15 cellular contexts compared by ENCODE assay signal in the genomic region with DNA sequence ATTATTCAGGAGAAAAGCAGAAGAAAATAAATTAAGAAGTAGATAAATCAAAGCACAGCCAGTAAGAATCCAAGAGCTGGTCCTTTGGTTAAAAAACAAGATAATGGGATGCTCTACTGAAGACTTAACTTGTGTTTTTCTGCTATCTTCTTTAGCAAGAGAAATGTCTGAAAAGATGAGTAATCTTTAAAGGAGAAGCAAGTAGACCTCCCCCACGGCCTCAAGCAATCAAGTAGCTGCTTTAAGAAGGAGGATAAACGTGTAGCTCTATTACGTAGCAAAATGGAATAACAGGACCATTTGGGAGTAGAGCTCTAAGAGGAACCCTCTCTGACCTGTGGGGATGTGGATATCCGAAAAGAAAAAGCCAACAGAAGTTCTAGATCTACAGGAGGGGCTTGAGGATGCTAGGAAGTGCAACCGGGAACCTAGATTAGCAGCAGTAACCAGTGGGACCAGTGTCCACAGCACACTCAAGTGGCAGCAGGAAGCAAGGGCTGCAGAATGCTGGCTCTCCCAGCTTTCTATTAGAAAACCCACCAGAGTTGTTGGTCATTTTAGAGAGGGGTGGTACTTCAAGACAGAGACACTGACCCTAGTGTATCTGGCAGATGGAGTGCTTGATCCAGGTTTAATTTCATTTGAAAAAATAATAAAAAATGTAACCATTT.
A peak's percentile ranks its signal among the peaks of the same experiment; 100 is the strongest.
DNase-seq lines count a peak whose midpoint lies in the region; ATAC-seq and TF ChIP-seq lines count a peak whose summit lies in the region.
"Had no signal": no experiment of that assay in that cellular context is flagged by ENCODE, and none has a peak within 500 bp of the region (broad histone marks: within the 10 kb centered on the region; RNA-seq: fewer than 3 reads in every experiment).

No MANE protein-coding gene starts in this region.

- H3K79me1 ChIP-seq in mesendoderm (ENCODE audit: low read length) = no peaks in the 10 kb centered on the region

- H3F3A ChIP-seq in MM.1S (ENCODE audit: insufficient read depth, low read length) = no peaks in the 10 kb centered on the region

- CTCF ChIA-PET in T-cell (lab: Charles Lee) = no interaction called here

- TF ChIP-seq CTCF in LNCAP (IDR thresholded peaks at IDR 0.05) = peak; percentile 15; the same call in 1 of the 2 replicates
- TF ChIP-seq CTCF in cardiac fibroblast (IDR thresholded peaks at IDR 0.05; ENCODE audit: low read depth, low read length) = peak; percentile 73
- TF ChIP-seq CTCF in MM.1S (IDR thresholded peaks at IDR 0.05; ENCODE audit: low read length) = no peak

- no peak overlapping the region for H2BK15ac ChIP-seq in mesendoderm (replicated peaks; ENCODE audit: low read depth)

- H4K20me1 ChIP-seq in MM.1S (ENCODE audit: insufficient read depth, low read length) = no peaks in the 10 kb centered on the region

- H3K9me2 ChIP-seq in MM.1S (replicated peaks; ENCODE audit: insufficient read depth, low read length) = no peaks in the 10 kb centered on the region

- WGBS in mesendoderm (ENCODE audit: extremely low coverage, insufficient coverage, low lambda C conversion rate) = no CpG with 5 or more reads among the region's 5 CpGs

- H2BK120ac ChIP-seq in mesendoderm (ENCODE audit: low read depth, low read length) = no peak overlapping the region

- no peak for ATAC-seq in T-cell (replicated peaks in 1 of 4)
- no peak for ATAC-seq in GM21723 (IDR thresholded peaks at IDR 0.05; ENCODE audit: unreplicated experiment)
- ATAC-seq: stimulated activated memory B cell treated with anti-CD40 and anti-IgM and Interleukin-4, amounts not matched to agents 10 μg/mL and 1 μg/mL and 100 μg/mL, for 72 hours had no signal

- H3K9me3 ChIP-seq in MM.1S (replicated peaks; ENCODE audit: insufficient read depth, low read length) = no peaks in the 10 kb centered on the region

- DNase-seq in D341Med (ENCODE audit: low spot score) (peak; percentile 50), cardiac fibroblast (ENCODE audit: low read depth in 2 of 2) (peak; percentile 50 to 75), mesendoderm (peak; percentile 82), T-cell (no peak), MM.1S (no peak)
- DNase-seq in activated CD4-positive, alpha-beta T cell treated with anti-CD3 and anti-CD28 coated beads, Interleukin-2, amount 50 U/mL, for 1 hour = no peak
- DNase-seq: activated CD4-positive, alpha-beta T cell treated with anti-CD3 and anti-CD28 coated beads for 48 hours had no signal

- H3K27ac ChIP-seq in mesendoderm (ENCODE audit: low read depth, low read length) (no peak overlapping the region), MM.1S (ENCODE audit: low read length) (no peak overlapping the region)
- H3K27ac ChIP-seq: epithelial cell of prostate, KMS-11, skin epidermis had no signal

- no peak overlapping the region for H3K4ac ChIP-seq in mesendoderm (ENCODE audit: low read depth, low read length)

- H3K4me1 Mint-ChIP-seq in T-cell = no peaks in the 10 kb centered on the region
- H3K4me1 Mint-ChIP-seq: activated naive CD4-positive, alpha-beta T cell treated with anti-CD3 and anti-CD28 coated beads, Interleukin-2, amount 50 U/mL, for 24 hours; stimulated activated memory B cell treated with anti-CD40 and anti-IgM and Interleukin-4, amounts not matched to agents 10 μg/mL and 1 μg/mL and 100 μg/mL, for 72 hours had no signal

- no peak overlapping the region for H3K27ac Mint-ChIP-seq in T-cell
- H3K27ac Mint-ChIP-seq: activated naive CD4-positive, alpha-beta T cell treated with anti-CD3 and anti-CD28 coated beads, Interleukin-2, amount 50 U/mL, for 24 hours; memory B cell; stimulated activated memory B cell treated with anti-CD40 and anti-IgM and Interleukin-4, amounts not matched to agents 10 μg/mL and 1 μg/mL and 100 μg/mL, for 72 hours had no signal

- H4K5ac ChIP-seq in mesendoderm (ENCODE audit: low read length) = no peak overlapping the region

- H3K9me3 Mint-ChIP-seq in T-cell = peaks cover 0 to 4% (median 0%) of the 10 kb centered on the region in 3 donors

- H3K4me3 Mint-ChIP-seq in T-cell = no peak overlapping the region
- H3K4me3 Mint-ChIP-seq: activated naive CD4-positive, alpha-beta T cell treated with anti-CD3 and anti-CD28 coated beads, Interleukin-2, amount 50 U/mL, for 24 hours; memory B cell; stimulated activated memory B cell treated with anti-CD40 and anti-IgM and Interleukin-4, amounts not matched to agents 10 μg/mL and 1 μg/mL and 100 μg/mL, for 72 hours had no signal

- H3K18ac ChIP-seq in mesendoderm (ENCODE audit: low read length) = no peak overlapping the region

- H3K79me2 ChIP-seq in mesendoderm (ENCODE audit: control insufficient read depth, insufficient read depth, low read length) (no peaks in the 10 kb centered on the region), MM.1S (ENCODE audit: low read length) (no peaks in the 10 kb centered on the region)

- H3K23ac ChIP-seq in mesendoderm (ENCODE audit: low read length) = no peak overlapping the region

- no peaks in the 10 kb centered on the region for H3K36me3 Mint-ChIP-seq in T-cell
- H3K36me3 Mint-ChIP-seq: activated naive CD4-positive, alpha-beta T cell treated with anti-CD3 and anti-CD28 coated beads, Interleukin-2, amount 50 U/mL, for 24 hours; memory B cell; stimulated activated memory B cell treated with anti-CD40 and anti-IgM and Interleukin-4, amounts not matched to agents 10 μg/mL and 1 μg/mL and 100 μg/mL, for 72 hours had no signal

- peaks cover 32 to 45% of the 10 kb centered on the region in 2 donors for H3K27me3 Mint-ChIP-seq in T-cell

- H3K27me3 ChIP-seq in mesendoderm (ENCODE audit: insufficient read depth, low read length, poor library complexity) (no peaks in the 10 kb centered on the region), MM.1S (replicated peaks; ENCODE audit: insufficient read depth, low read length) (no peaks in the 10 kb centered on the region)

- H3K36me3 ChIP-seq in mesendoderm (ENCODE audit: control insufficient read depth, insufficient read depth, low read length) (no peaks in the 10 kb centered on the region), MM.1S (replicated peaks; ENCODE audit: insufficient read depth, low read length) (no peaks in the 10 kb centered on the region)

- H2AFZ ChIP-seq in MM.1S (ENCODE audit: low read length) = no peak overlapping the region

- POLR2A ChIA-PET in T-cell (lab: Charles Lee) = no interaction called here

- no peak overlapping the region for H4K8ac ChIP-seq in mesendoderm (ENCODE audit: low read depth, low read length)

- no peak overlapping the region for H2BK5ac ChIP-seq in mesendoderm (ENCODE audit: low read length)

- H3K56ac ChIP-seq in mesendoderm (ENCODE audit: low read length) = no peak overlapping the region

- H3K4me3 ChIP-seq in cardiac fibroblast (replicated peaks in 1 of 2; ENCODE audit: low read depth in 2 of 2, low read length in 2 of 2) (no peak overlapping the region), mesendoderm (ENCODE audit: low read length) (no peak overlapping the region), MM.1S (ENCODE audit: low read length) (no peak overlapping the region)
- H3K4me3 ChIP-seq: skin epidermis had no signal

- no peak overlapping the region for H3K4me2 ChIP-seq in mesendoderm (ENCODE audit: low read length)
- no peak overlapping the region for H3K4me2 ChIP-seq in MM.1S (ENCODE audit: low read depth, low read length)
- H3K4me2 ChIP-seq: KMS-11 had no signal

- H2AK5ac ChIP-seq in mesendoderm (ENCODE audit: low read length) = no peak overlapping the region

- H3K9ac ChIP-seq in mesendoderm (ENCODE audit: low read length) (no peak overlapping the region), MM.1S (ENCODE audit: low read length) (no peak overlapping the region)
- H3K9ac ChIP-seq: KMS-11 had no signal

- H3K4me1 ChIP-seq in mesendoderm (ENCODE audit: control insufficient read depth, low read depth, low read length) (no peaks in the 10 kb centered on the region), MM.1S (ENCODE audit: low read length) (no peaks in the 10 kb centered on the region)

Comparison
In these comparisons a context has a peak if more than half of its experiments do, and no peak if none do; other contexts are left out.
1. DNase-seq: peak in D341Med (single experiment), cardiac fibroblast (2 of 2) and mesendoderm (single experiment); none in T-cell (0 of 34), activated CD4-positive, alpha-beta T cell treated with anti-CD3 and anti-CD28 coated beads, Interleukin-2, amount 50 U/mL, for 1 hour (single experiment) and MM.1S (single experiment).